ENCODE assay signal across 11 cellular contexts in genomic region chr19:918481-919156, GRCh38. TPM values are rescaled to one million over a fixed set of nuclear protein-coding genes. Genes with fewer than 3 reads are reported as not detected.
DNase-seq lines count a peak whose midpoint lies in the region; ATAC-seq and TF ChIP-seq lines count a peak whose summit lies in the region.
"Had no signal": no experiment of that assay in that cellular context is flagged by ENCODE, and none has a peak within 500 bp of the region (broad histone marks: within the 10 kb centered on the region; RNA-seq: fewer than 3 reads in every experiment).

No MANE protein-coding gene starts in this region.

- H3K27me3 ChIP-seq in parathyroid adenoma (ENCODE audit: control insufficient read depth, insufficient read depth, low read length) (no peaks in the 10 kb centered on the region), smooth muscle cell (ENCODE audit: low read depth) (peaks cover 42% of the 10 kb centered on the region)

- WGBS in smooth muscle cell (ENCODE audit: low lambda C conversion rate) = 2% methylated on average over 19 of the region's 56 CpGs

- H3K4me2 ChIP-seq in parathyroid adenoma (ENCODE audit: low read length) (peak overlapping the region; percentile 63), smooth muscle cell (no peak overlapping the region)

- H3K4me3 Mint-ChIP-seq in activated CD8-positive, alpha-beta memory T cell treated with anti-CD3 and anti-CD28 coated beads, Interleukin-2, amount 10 ng/mL, durations not matched to agents 7 days and 5 days = peak overlapping the region; percentile 53

- no peak overlapping the region for H2AFZ ChIP-seq in parathyroid adenoma
- H2AFZ ChIP-seq in smooth muscle cell (ENCODE audit: low read depth) = no peak overlapping the region

- H3F3A ChIP-seq in smooth muscle cell (ENCODE audit: low read depth) = peaks cover 4% of the 10 kb centered on the region

- H3K27ac ChIP-seq in parathyroid adenoma (no peak overlapping the region), smooth muscle cell (ENCODE audit: low read depth) (no peak overlapping the region)

- H3K9ac ChIP-seq in parathyroid adenoma (no peak overlapping the region), smooth muscle cell (ENCODE audit: low read depth) (no peak overlapping the region)

- H3K9me3 ChIP-seq in parathyroid adenoma (ENCODE audit: control insufficient read depth, low read length) (no peaks in the 10 kb centered on the region), smooth muscle cell (replicated peaks; ENCODE audit: low read depth) (no peaks in the 10 kb centered on the region)

- H3K4me1 Mint-ChIP-seq in activated CD8-positive, alpha-beta memory T cell treated with anti-CD3 and anti-CD28 coated beads, Interleukin-2, amount 10 ng/mL, durations not matched to agents 7 days and 5 days = peaks cover 15% of the 10 kb centered on the region

- peak; percentile 14 for ATAC-seq in activated CD8-positive, alpha-beta memory T cell treated with anti-CD3 and anti-CD28 coated beads, Interleukin-2, amount 10 ng/mL, durations not matched to agents 7 days and 5 days

- no peaks in the 10 kb centered on the region for H3K9me3 Mint-ChIP-seq in activated CD8-positive, alpha-beta memory T cell treated with anti-CD3 and anti-CD28 coated beads, Interleukin-2, amount 10 ng/mL, durations not matched to agents 7 days and 5 days (ENCODE audit: low read depth)
- H3K9me3 Mint-ChIP-seq: immature natural killer cell; T-helper 1 cell treated with Interleukin-12 subunit alpha and Interleukin-12 subunit beta and Interleukin-4 antibody, amounts not matched to agents 30 μg/mL and 1 μg/mL, for 36 hours had no signal

- in situ Hi-C loops in GM13977 (cut with MboI; ENCODE audit: low pct_unique_long_range_greater_than_20kb, low sequenced_read_pairs, unreplicated experiment) = no loop called here

- no peaks in the 10 kb centered on the region for H3K36me3 Mint-ChIP-seq in activated CD8-positive, alpha-beta memory T cell treated with anti-CD3 and anti-CD28 coated beads, Interleukin-2, amount 10 ng/mL, durations not matched to agents 7 days and 5 days

- no peaks in the 10 kb centered on the region for H3K4me1 ChIP-seq in parathyroid adenoma
- no peaks in the 10 kb centered on the region for H3K4me1 ChIP-seq in smooth muscle cell (ENCODE audit: low read depth)

- CTCF ChIA-PET in activated CD8-positive, alpha-beta memory T cell treated with anti-CD3 and anti-CD28 coated beads, Interleukin-2, amount 10 ng/mL, durations not matched to agents 7 days and 5 days (lab: Charles Lee) = interaction anchor here (1.5 to 7.4 kb wide), 6 partner anchors 9 to 149 kb away, joined by 6 to 163 read pairs (median 28); partner anchors contain the start of genes CFD and WDR18

- H3K79me2 ChIP-seq in parathyroid adenoma = peaks cover 1% of the 10 kb centered on the region
- peaks cover 2% of the 10 kb centered on the region for H3K79me2 ChIP-seq in smooth muscle cell (ENCODE audit: low read depth)

- no peak for TF ChIP-seq CTCF in parathyroid adenoma (IDR thresholded peaks at IDR 0.05)
- no peak for TF ChIP-seq CTCF in GM13977 (IDR thresholded peaks at IDR 0.05; ENCODE audit: extremely low read depth, insufficient read depth, missing control alignments)
- no peak for TF ChIP-seq CTCF in smooth muscle cell (IDR thresholded peaks at IDR 0.05; ENCODE audit: borderline replicate concordance, insufficient read depth, poor library complexity, severe bottlenecking)

- peak; percentile 60 for DNase-seq in activated CD8-positive, alpha-beta memory T cell treated with anti-CD3 and anti-CD28 coated beads, Interleukin-2, amount 10 ng/mL, durations not matched to agents 7 days and 5 days
- no peak for DNase-seq in activated CD8-positive, alpha-beta memory T cell treated with anti-CD3 and anti-CD28 coated beads, Interleukin-2, amount 50 U/mL, for 4 hours
- peak; percentile 72 for DNase-seq in activated CD4-positive, alpha-beta T cell treated with anti-CD3 and anti-CD28 coated beads for 48 hours
- DNase-seq in GM13977 (ENCODE audit: low spot score) (no peak), smooth muscle cell (lab: John Stamatoyannopoulos, UW; ENCODE audit: unreplicated experiment) (no peak)
- DNase-seq: immature natural killer cell, NCI-H1436 had no signal

- H4K20me1 ChIP-seq in smooth muscle cell (ENCODE audit: low read depth) = no peaks in the 10 kb centered on the region

- no peak overlapping the region for H3K27ac Mint-ChIP-seq in activated CD8-positive, alpha-beta memory T cell treated with anti-CD3 and anti-CD28 coated beads, Interleukin-2, amount 10 ng/mL, durations not matched to agents 7 days and 5 days
- H3K27ac Mint-ChIP-seq: immature natural killer cell had no signal

- H3K36me3 ChIP-seq in parathyroid adenoma (ENCODE audit: control insufficient read depth, insufficient read depth, low read length) = no peaks in the 10 kb centered on the region
- no peaks in the 10 kb centered on the region for H3K36me3 ChIP-seq in smooth muscle cell (ENCODE audit: low read depth)

- H3K27me3 Mint-ChIP-seq in activated CD8-positive, alpha-beta memory T cell treated with anti-CD3 and anti-CD28 coated beads, Interleukin-2, amount 10 ng/mL, durations not matched to agents 7 days and 5 days = peaks cover 9% of the 10 kb centered on the region

- H3K4me3 ChIP-seq in parathyroid adenoma (ENCODE audit: low read depth, low read length) = no peak overlapping the region
- H3K4me3 ChIP-seq in smooth muscle cell = no peak overlapping the region

RNA-seq across cellular contexts. Expression of gene KISS1R, which starts 1.5 kb away (rescaled TPM):
- total RNA-seq in activated CD8-positive, alpha-beta memory T cell treated with anti-CD3 and anti-CD28 coated beads, Interleukin-2, amount 10 ng/mL, durations not matched to agents 7 days and 5 days = 1 to 10 TPM in 1 of 2 experiments, under 1 TPM in 1; 0.66 to 1.1 TPM
- 0.27 TPM in 1 of 2 replicates, not detected in the other for total RNA-seq in smooth muscle cell
- 0.61 and 1.4 TPM in 2 replicates for polyA plus RNA-seq in smooth muscle cell
- total RNA-seq: pulmonary artery endothelial cell, subcutaneous adipose tissue had no signal
- polyA plus RNA-seq: immature natural killer cell had no signal

RNA-seq across cellular contexts. Expression of gene R3HDM4, which starts 5.6 kb away (rescaled TPM):
- total RNA-seq in activated CD8-positive, alpha-beta memory T cell treated with anti-CD3 and anti-CD28 coated beads, Interleukin-2, amount 10 ng/mL, durations not matched to agents 7 days and 5 days = 10 to 100 TPM; 63.7 to 73.7 TPM
- total RNA-seq in smooth muscle cell = 25.9 and 42.3 TPM in 2 replicates
- 69.4 and 70.5 TPM in 2 replicates for polyA plus RNA-seq in smooth muscle cell

RNA-seq across cellular contexts. Expression of gene ARID3A, which starts 7.2 kb away (rescaled TPM):
- total RNA-seq in activated CD8-positive, alpha-beta memory T cell treated with anti-CD3 and anti-CD28 coated beads, Interleukin-2, amount 10 ng/mL, durations not matched to agents 7 days and 5 days = 10 to 100 TPM; 30.6 to 35.9 TPM
- total RNA-seq in smooth muscle cell = 50.3 TPM in 2 replicates
- polyA plus RNA-seq in smooth muscle cell = 45.7 and 75.2 TPM in 2 replicates

RNA-seq across cellular contexts. Expression of gene RNU6-9, which starts 25.3 kb away (rescaled TPM):
- total RNA-seq in activated CD8-positive, alpha-beta memory T cell treated with anti-CD3 and anti-CD28 coated beads, Interleukin-2, amount 10 ng/mL, durations not matched to agents 7 days and 5 days = not detected
- total RNA-seq in smooth muscle cell = not detected in 2 replicates
- polyA plus RNA-seq in smooth muscle cell = not detected in 2 replicates
- total RNA-seq: pulmonary artery endothelial cell, subcutaneous adipose tissue had no signal
- polyA plus RNA-seq: immature natural killer cell had no signal

RNA-seq across cellular contexts. Expression of gene MED16, which starts 25.6 kb away (rescaled TPM):
- total RNA-seq in activated CD8-positive, alpha-beta memory T cell treated with anti-CD3 and anti-CD28 coated beads, Interleukin-2, amount 10 ng/mL, durations not matched to agents 7 days and 5 days = 10 to 100 TPM; 47.7 to 70.6 TPM
- 19.0 and 25.2 TPM in 2 replicates for total RNA-seq in smooth muscle cell
- 86.8 and 87.1 TPM in 2 replicates for polyA plus RNA-seq in smooth muscle cell

Comparison
In these comparisons a context has a peak if more than half of its experiments do, and no peak if none do; other contexts are left out.
1. DNase-seq: peak in activated CD8-positive, alpha-beta memory T cell treated with anti-CD3 and anti-CD28 coated beads, Interleukin-2, amount 10 ng/mL, durations not matched to agents 7 days and 5 days (single experiment) and activated CD4-positive, alpha-beta T cell treated with anti-CD3 and anti-CD28 coated beads for 48 hours (single experiment); none in activated CD8-positive, alpha-beta memory T cell treated with anti-CD3 and anti-CD28 coated beads, Interleukin-2, amount 50 U/mL, for 4 hours (single experiment), GM13977 (single experiment) and smooth muscle cell (single experiment).